In genomic region chr10:3808689-3809199, GRCh38 we compare ENCODE assay signal across 12 cellular contexts. TPM values are rescaled to one million over a fixed set of nuclear protein-coding genes. Genes with fewer than 3 reads are reported as not detected.
A peak's percentile ranks its signal among the peaks of the same experiment; 100 is the strongest.
DNase-seq lines count a peak whose midpoint lies in the region; ATAC-seq and TF ChIP-seq lines count a peak whose summit lies in the region.
"Had no signal": no experiment of that assay in that cellular context is flagged by ENCODE, and none has a peak within 500 bp of the region (broad histone marks: within the 10 kb centered on the region; RNA-seq: fewer than 3 reads in every experiment).

No MANE protein-coding gene starts in this region.

- H3K9me3 Mint-ChIP-seq in CD8-positive, alpha-beta memory T cell, result no peaks in the 10 kb centered on the region
- H3K9me3 Mint-ChIP-seq: H9 had no signal

- CTCF ChIA-PET in CD8-positive, alpha-beta memory T cell (lab: Charles Lee), result interaction anchor here (0.6 to 11.0 kb wide), 2 partner anchors 26 to 140 kb away, joined by 3 to 120 read pairs; partner anchors contain the start of gene KLF6

- 96% methylated on average over 6 of the region's 6 CpGs for WGBS in prostate gland

- TF ChIP-seq POLR2A in Peyer's patch (IDR thresholded peaks at IDR 0.05) (no peak), prostate gland (IDR thresholded peaks at IDR 0.05) (no peak)

- intact Hi-C loops in prostate gland (cut with DNase I), result no loop called here
- intact Hi-C loops in posterior cingulate gyrus (cut with DNase I), result no loop called here

- H3K27ac ChIP-seq in CD8-positive, alpha-beta memory T cell (ENCODE audit: low read depth, low read length), result peak overlapping the region; percentile 98
- H3K27ac ChIP-seq in Peyer's patch (peak overlapping the region; percentile 66 to 98 (median 92)), epithelial cell of prostate (peak overlapping the region; percentile 99), prostate gland (peak overlapping the region; percentile 8 to 79)

- no peaks in the 10 kb centered on the region for H3K9me3 ChIP-seq in CD8-positive, alpha-beta memory T cell (ENCODE audit: low read length)
- H3K9me3 ChIP-seq in Peyer's patch, result no peaks in the 10 kb centered on the region
- no peaks in the 10 kb centered on the region for H3K9me3 ChIP-seq in prostate gland

- no peak overlapping the region for H3K4me3 ChIP-seq in CD8-positive, alpha-beta memory T cell (ENCODE audit: low read length)
- H3K4me3 ChIP-seq in Peyer's patch (peak overlapping the region in 1 of 4 donors; percentile 12), prostate gland (no peak overlapping the region)

- peaks cover 0 to 1% of the 10 kb centered on the region in 2 donors for H3K27me3 Mint-ChIP-seq in CD8-positive, alpha-beta memory T cell

- H3K36me3 Mint-ChIP-seq in CD8-positive, alpha-beta memory T cell, result no peaks in the 10 kb centered on the region

- peaks cover 85% of the 10 kb centered on the region for H3K4me1 ChIP-seq in CD8-positive, alpha-beta memory T cell (ENCODE audit: insufficient read depth, low read length)
- H3K4me1 ChIP-seq in Peyer's patch, result peaks cover 2 to 68% (median 36%) of the 10 kb centered on the region in 4 donors
- peaks cover 2% of the 10 kb centered on the region for H3K4me1 ChIP-seq in prostate gland (replicated peaks)

- POLR2A ChIA-PET in CD8-positive, alpha-beta memory T cell (lab: Charles Lee), result interaction anchor here (0.7 to 15.3 kb wide), 3 partner anchors 23 to 43 kb away, joined by 3 to 505 read pairs (median 14); partner anchors contain the start of gene KLF6

- TF ChIP-seq CTCF in Peyer's patch (IDR thresholded peaks at IDR 0.05) (no peak), prostate gland (IDR thresholded peaks at IDR 0.05) (no peak), omental fat pad (IDR thresholded peaks at IDR 0.05) (no peak)

- H3K27me3 ChIP-seq in CD8-positive, alpha-beta memory T cell (ENCODE audit: insufficient read depth, low read length, poor library complexity, severe bottlenecking), result no peaks in the 10 kb centered on the region
- H3K27me3 ChIP-seq in Peyer's patch (no peaks in the 10 kb centered on the region), prostate gland (replicated peaks; ENCODE audit: insufficient read depth) (no peaks in the 10 kb centered on the region)

- H3K4me1 Mint-ChIP-seq in CD8-positive, alpha-beta memory T cell, result peaks cover 0 to 21% (median 8%) of the 10 kb centered on the region in 3 donors

- ATAC-seq in HG03457 (IDR thresholded peaks at IDR 0.05; ENCODE audit: unreplicated experiment) (no peak), omental fat pad (ENCODE audit: low FRiP score) (no peak)

- no peaks in the 10 kb centered on the region for H3K36me3 ChIP-seq in CD8-positive, alpha-beta memory T cell (ENCODE audit: insufficient read depth, low read length)
- H3K36me3 ChIP-seq in Peyer's patch (no peaks in the 10 kb centered on the region), prostate gland (no peaks in the 10 kb centered on the region)

- H3K27ac Mint-ChIP-seq in CD8-positive, alpha-beta memory T cell, result peak overlapping the region in 1 of 8 donors; percentile 99
- H3K27ac Mint-ChIP-seq: H9 had no signal

- no peak for DNase-seq in CD8-positive, alpha-beta memory T cell
- DNase-seq in Peyer's patch, result no peak
- no peak for DNase-seq in epithelial cell of prostate (ENCODE audit: low read depth, low spot score)
- DNase-seq in prostate gland (ENCODE audit: low spot score), result no peak
- DNase-seq in posterior cingulate gyrus, result no peak
- DNase-seq in SIG-M5 treated with dmso at 0.1 percent for 504 hours (lab: John Stamatoyannopoulos, UW; ENCODE audit: unreplicated experiment), result no peak
- no peak for DNase-seq in omental fat pad (ENCODE audit: low spot score)
- DNase-seq: H9; midbrain; NCI-H1417 treated with DMSO at 0.1 percent for 48 hours; stimulated activated CD4-positive, alpha-beta T cell treated with anti-CD3 and anti-CD28 coated beads, Interleukin-2, amount 100 ng/mL, for 24 hours had no signal

- H3K4me3 Mint-ChIP-seq in CD8-positive, alpha-beta memory T cell, result peak overlapping the region; percentile 18 to 93 (median 85)
- H3K4me3 Mint-ChIP-seq: H9 had no signal

RNA-seq across cellular contexts. Expression of gene KLF6, which starts 23.7 kb away (rescaled TPM):
- 100 to 1,000 TPM; 187 to 192 TPM for total RNA-seq in CD8-positive, alpha-beta memory T cell
- polyA plus RNA-seq in CD8-positive, alpha-beta memory T cell, result 883 TPM
- 100 to 1,000 TPM in 3 of 4 donors, 10 to 100 TPM in 1; 92.5 to 180 (median 145) TPM for total RNA-seq in Peyer's patch
- total RNA-seq in prostate gland, result 10 to 100 TPM; 17.5 to 42.3 TPM
- 100 to 1,000 TPM; 185 to 404 (median 276) TPM for total RNA-seq in omental fat pad

Comparison
In these comparisons a context has a peak if more than half of its experiments do, and no peak if none do; other contexts are left out.
1. H3K27ac ChIP-seq: peak in every context shown above with its lines; median percentile 99 in epithelial cell of prostate; 98 in CD8-positive, alpha-beta memory T cell; 92 in Peyer's patch; 44 in prostate gland.